In the genomic region with DNA sequence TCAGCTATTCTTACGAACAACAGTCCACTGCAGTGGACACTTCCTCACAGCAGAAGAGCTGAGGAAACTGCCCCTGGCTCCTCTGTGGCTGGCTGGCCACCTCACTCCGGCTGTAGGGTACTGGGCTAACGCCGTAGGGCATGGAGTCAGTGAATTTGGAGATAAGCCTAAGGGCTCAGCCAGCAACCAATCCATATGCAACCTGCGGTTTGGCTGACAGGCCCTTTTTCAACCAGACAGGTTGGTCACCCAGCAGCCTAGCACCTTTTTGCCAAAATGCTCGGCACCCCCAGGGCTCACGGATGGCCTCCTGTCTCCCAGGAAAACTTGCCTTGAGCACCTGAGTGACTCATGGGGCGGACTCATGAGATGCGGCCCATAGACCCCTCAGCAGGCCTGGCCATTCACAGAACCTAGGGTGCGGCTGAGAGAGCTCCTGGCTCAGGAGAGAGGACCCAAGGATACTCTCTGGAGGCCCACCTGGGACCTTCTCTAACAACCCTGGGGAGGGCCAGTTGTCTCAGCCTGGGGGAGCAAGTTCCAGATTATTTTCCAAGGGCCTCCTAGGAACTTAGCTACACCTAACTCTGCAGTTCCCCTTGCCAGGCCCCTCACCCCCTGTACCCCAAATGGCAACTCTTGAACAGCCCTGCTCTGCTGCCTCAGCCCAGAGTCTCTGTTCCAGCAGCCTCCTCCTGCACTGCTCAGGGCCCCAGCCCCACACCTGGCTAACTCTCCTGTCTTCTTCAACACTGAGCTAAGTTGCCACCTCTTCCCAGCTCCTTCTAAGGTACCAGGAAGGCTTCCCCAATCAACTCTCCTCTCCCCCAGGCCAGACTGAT, we compare ENCODE assay signal across 12 cellular contexts.
"Had no signal": no experiment of that assay in that cellular context is flagged by ENCODE, and none has a peak within 500 bp of the region (broad histone marks: within the 10 kb centered on the region; RNA-seq: fewer than 3 reads in every experiment).

No MANE protein-coding gene starts in this region.

- ATAC-seq: activated CD8-positive, alpha-beta T cell treated with anti-CD3 and anti-CD28 coated beads for 36 hours; foreskin keratinocyte; heart left ventricle; left lung had no signal

- H3K4me3 ChIP-seq: dorsolateral prefrontal cortex, heart left ventricle, left lung, sigmoid colon, SJCRH30, thyroid gland had no signal

- H3K27me3 ChIP-seq: dorsolateral prefrontal cortex, heart left ventricle, sigmoid colon, SJCRH30, thyroid gland had no signal

- H3K4me1 ChIP-seq: foreskin keratinocyte, heart left ventricle, left lung, sigmoid colon, thyroid gland had no signal

- H3K36me3 ChIP-seq: heart left ventricle, left lung, sigmoid colon, SJCRH30, thyroid gland had no signal

- FAIRE-seq: islet of Langerhans had no signal

- H3K9me3 ChIP-seq: heart left ventricle, left lung, sigmoid colon, SJCRH30, thyroid gland had no signal

- DNase-seq: activated CD8-positive, alpha-beta T cell treated with anti-CD3 and anti-CD28 coated beads for 36 hours; foreskin keratinocyte; heart left ventricle; left lung; mesenchymal stem cell; sigmoid colon; stimulated activated CD4-positive, alpha-beta T cell treated with anti-CD3 and anti-CD28 coated beads, Interleukin-4, amount 100 ng/mL, for 24 hours; thyroid gland had no signal

- H3K27ac ChIP-seq: foreskin keratinocyte, heart left ventricle, left lung, sigmoid colon, thyroid gland, VCaP had no signal
